In the genomic region with DNA sequence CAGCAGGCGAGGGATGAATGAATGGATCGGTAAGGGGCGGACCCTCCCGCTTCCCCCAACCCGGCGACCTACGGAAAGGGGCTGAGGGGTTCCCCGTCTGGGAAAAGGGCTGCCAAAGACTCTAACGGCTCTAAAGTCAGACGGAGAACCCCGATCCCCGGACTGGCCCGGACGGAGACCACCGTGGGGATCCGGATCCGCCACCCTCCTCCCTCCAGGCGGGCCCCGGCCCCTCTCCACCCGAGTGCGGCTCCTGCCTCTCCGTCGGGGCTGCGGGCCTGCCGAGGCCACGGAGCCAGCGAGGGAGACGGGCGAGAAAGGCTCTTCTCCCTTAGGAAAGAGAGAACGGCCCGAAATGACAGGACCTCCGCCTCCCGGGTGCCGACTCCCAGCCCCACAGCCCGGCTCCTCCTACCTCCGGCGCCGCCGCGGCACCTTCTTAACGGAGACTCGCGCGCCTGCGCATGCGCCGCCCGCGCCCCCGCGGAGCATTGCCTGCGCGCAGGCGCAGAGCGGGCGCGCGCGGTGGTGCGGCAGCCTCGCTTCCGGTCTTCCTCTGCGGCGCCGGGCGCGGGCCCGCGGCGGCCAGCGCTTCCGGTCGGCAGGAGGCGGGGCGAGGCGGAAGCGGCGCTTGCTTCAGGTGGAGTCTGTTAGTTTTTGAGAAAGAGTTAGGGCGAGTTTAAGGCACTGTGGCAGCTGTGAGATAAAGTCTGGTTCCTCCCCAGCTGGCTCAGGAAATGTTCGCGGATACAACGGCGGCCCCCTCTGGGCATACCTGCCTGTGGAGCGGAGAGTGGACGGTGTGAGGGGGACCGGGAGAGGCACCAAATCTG, we compare ENCODE assay signal across 8 cellular contexts. TPM values are rescaled to one million over a fixed set of nuclear protein-coding genes. Genes with fewer than 3 reads are reported as not detected.
DNase-seq lines count a peak whose midpoint lies in the region; ATAC-seq and TF ChIP-seq lines count a peak whose summit lies in the region.

A gene with protein sequence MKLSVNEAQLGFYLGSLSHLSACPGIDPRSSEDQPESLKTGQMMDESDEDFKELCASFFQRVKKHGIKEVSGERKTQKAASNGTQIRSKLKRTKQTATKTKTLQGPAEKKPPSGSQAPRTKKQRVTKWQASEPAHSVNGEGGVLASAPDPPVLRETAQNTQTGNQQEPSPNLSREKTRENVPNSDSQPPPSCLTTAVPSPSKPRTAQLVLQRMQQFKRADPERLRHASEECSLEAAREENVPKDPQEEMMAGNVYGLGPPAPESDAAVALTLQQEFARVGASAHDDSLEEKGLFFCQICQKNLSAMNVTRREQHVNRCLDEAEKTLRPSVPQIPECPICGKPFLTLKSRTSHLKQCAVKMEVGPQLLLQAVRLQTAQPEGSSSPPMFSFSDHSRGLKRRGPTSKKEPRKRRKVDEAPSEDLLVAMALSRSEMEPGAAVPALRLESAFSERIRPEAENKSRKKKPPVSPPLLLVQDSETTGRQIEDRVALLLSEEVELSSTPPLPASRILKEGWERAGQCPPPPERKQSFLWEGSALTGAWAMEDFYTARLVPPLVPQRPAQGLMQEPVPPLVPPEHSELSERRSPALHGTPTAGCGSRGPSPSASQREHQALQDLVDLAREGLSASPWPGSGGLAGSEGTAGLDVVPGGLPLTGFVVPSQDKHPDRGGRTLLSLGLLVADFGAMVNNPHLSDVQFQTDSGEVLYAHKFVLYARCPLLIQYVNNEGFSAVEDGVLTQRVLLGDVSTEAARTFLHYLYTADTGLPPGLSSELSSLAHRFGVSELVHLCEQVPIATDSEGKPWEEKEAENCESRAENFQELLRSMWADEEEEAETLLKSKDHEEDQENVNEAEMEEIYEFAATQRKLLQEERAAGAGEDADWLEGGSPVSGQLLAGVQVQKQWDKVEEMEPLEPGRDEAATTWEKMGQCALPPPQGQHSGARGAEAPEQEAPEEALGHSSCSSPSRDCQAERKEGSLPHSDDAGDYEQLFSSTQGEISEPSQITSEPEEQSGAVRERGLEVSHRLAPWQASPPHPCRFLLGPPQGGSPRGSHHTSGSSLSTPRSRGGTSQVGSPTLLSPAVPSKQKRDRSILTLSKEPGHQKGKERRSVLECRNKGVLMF (N-terminal part only) (minus strand): TSS at position 462 of the 833 bp plus-strand sequence. CDS start 2,642 bp downstream, outside the sequence.

- no peak for TF ChIP-seq CTCF in epithelial cell of proximal tubule (conservative IDR thresholded peaks at IDR 0.05; ENCODE audit: low read depth, low read length)

- peak; percentile 83 for DNase-seq in DMS114 treated with DMSO at 0.1 percent for 48 hours (lab: John Stamatoyannopoulos, UW; ENCODE audit: unreplicated experiment)
- peak; percentile 16 for DNase-seq in OCI-M2 (lab: John Stamatoyannopoulos, UW; ENCODE audit: unreplicated experiment)
- DNase-seq in activated T-cell treated with anti-CD3 and anti-CD28 coated beads for 24 hours (ENCODE audit: low read depth) = peak; percentile 85
- DNase-seq in epithelial cell of proximal tubule (ENCODE audit: low read depth) = no peak
- peak; percentile 91 for DNase-seq in mucosa of gallbladder (ENCODE audit: low spot score)
- peak; percentile 75 to 84 for DNase-seq in stimulated activated CD8-positive, alpha-beta memory T cell treated with anti-CD3 and anti-CD28 coated beads, Interleukin-4, amount 100 ng/mL, for 1 hour (ENCODE audit: low read depth in 2 of 2, low spot score in 1 of 2)

- peak; percentile 83 for ATAC-seq in GM21619 (IDR thresholded peaks at IDR 0.05; ENCODE audit: unreplicated experiment)

- TF ChIP-seq RAD21 in Ishikawa (IDR thresholded peaks at IDR 0.05; ENCODE audit: low read depth) = no peak

- no peak for TF ChIP-seq EP300 in Ishikawa (IDR thresholded peaks at IDR 0.05; ENCODE audit: borderline replicate concordance)

- H3K4me3 ChIP-seq in epithelial cell of proximal tubule (ENCODE audit: low read depth, low read length) = peak within 1 kb of the TSS; percentile 98

TF ChIP-seq in Ishikawa, 13 proteins besides CTCF, POLR2A, EP300 and RAD21:
- TF ChIP-seq TCF12 (IDR thresholded peaks at IDR 0.05; ENCODE audit: low read depth) (peak; percentile 23; the same call in 1 of the 2 replicates), TAF1 (IDR thresholded peaks at IDR 0.05; ENCODE audit: low read depth) (peak; percentile 81), EGR1 (IDR thresholded peaks at IDR 0.05) (peak; percentile 72), NFIC (IDR thresholded peaks at IDR 0.05) (no peak), ZBTB7A (IDR thresholded peaks at IDR 0.05; ENCODE audit: low read depth) (peak; percentile 39; the same call in 1 of the 2 replicates)

RNA-seq across cellular contexts. Expression of the gene that starts here (rescaled TPM):
- total RNA-seq in epithelial cell of proximal tubule = 6.6 and 6.9 TPM in 2 replicates
- total RNA-seq in mucosa of gallbladder = 6.8 TPM
